In the genomic region with DNA sequence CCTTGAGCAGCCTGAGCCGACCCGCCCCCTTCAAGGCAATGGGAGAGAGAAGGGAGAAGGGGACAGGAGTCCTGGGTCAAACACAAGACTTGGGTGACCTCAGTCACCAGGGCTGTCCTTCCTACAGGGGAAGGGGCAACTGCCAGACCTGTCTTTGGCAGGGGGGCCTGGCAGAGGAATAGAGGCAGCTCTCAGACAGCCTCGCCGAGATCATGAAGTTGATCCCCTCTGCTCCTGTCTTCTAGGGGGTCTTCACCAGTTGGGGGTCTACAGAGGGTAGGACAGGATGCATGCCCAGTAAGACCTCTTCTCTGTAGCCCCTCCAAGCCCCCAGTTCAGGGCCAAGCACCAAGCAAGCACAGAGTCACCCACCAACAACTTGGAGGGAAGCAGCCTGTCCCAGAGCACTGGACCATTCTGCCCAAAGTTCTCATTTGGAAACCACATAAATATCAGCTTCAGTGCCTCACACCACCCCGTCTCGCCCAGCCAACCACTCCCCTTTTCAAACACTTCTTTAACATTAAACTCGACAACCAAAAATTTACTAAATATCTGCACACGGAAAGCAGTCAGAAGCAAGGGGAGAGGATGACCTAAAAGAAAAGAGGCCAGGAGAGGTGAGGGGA, we compare ENCODE assay signal across 8 cellular contexts. TPM values are rescaled to one million over a fixed set of nuclear protein-coding genes. Genes with fewer than 3 reads are reported as not detected.
DNase-seq lines count a peak whose midpoint lies in the region; TF ChIP-seq lines count a peak whose summit lies in the region.
"Had no signal": no experiment of that assay in that cellular context is flagged by ENCODE, and none has a peak within 500 bp of the region (broad histone marks: within the 10 kb centered on the region; RNA-seq: fewer than 3 reads in every experiment).

No MANE protein-coding gene starts in this region.

- H3K27ac ChIP-seq in DOHH2 (ENCODE audit: low read depth, low read length) (no peak overlapping the region), duodenal mucosa (ENCODE audit: low read depth, low read length) (no peak overlapping the region)

- TF ChIP-seq CTCF in DOHH2 (IDR thresholded peaks at IDR 0.05; ENCODE audit: low read depth, low read length, poor library complexity, severe bottlenecking) (no peak), osteocyte (IDR thresholded peaks at IDR 0.05) (no peak)

- H3K9me2 ChIP-seq in DOHH2 (replicated peaks; ENCODE audit: control insufficient read depth, low read length): no peaks in the 10 kb centered on the region

- no peaks in the 10 kb centered on the region for H4K20me1 ChIP-seq in DOHH2 (ENCODE audit: control insufficient read depth, insufficient read depth, low read depth, low read length)

- no peaks in the 10 kb centered on the region for H3K36me3 Mint-ChIP-seq in osteocyte (ENCODE audit: unreplicated experiment)
- H3K36me3 Mint-ChIP-seq in activated T-helper 1 cell treated with anti-CD3 and anti-CD28 coated beads, Interleukin-12 subunit alpha, Interleukin-12 subunit beta, Interleukin-2, Interleukin-4 antibody, amounts not matched to agents 30 ng/mL and 10 ng/mL and 1 ng/mL, durations not matched to agents 14 hours and 24 hours and 36 hours (ENCODE audit: low read depth): no peaks in the 10 kb centered on the region

- no peaks in the 10 kb centered on the region for H3K9me3 Mint-ChIP-seq in osteocyte (ENCODE audit: unreplicated experiment)
- H3K9me3 Mint-ChIP-seq in activated T-helper 1 cell treated with anti-CD3 and anti-CD28 coated beads, Interleukin-12 subunit alpha, Interleukin-12 subunit beta, Interleukin-2, Interleukin-4 antibody, amounts not matched to agents 30 ng/mL and 10 ng/mL and 1 ng/mL, durations not matched to agents 14 hours and 24 hours and 36 hours: no peaks in the 10 kb centered on the region

- H3K9me3 ChIP-seq in DOHH2 (ENCODE audit: control insufficient read depth, insufficient read depth, low read length) (no peaks in the 10 kb centered on the region), duodenal mucosa (ENCODE audit: control insufficient read depth in 1 of 2, low read length in 2 of 2) (no peaks in the 10 kb centered on the region)

- H3K4me3 ChIP-seq in DOHH2 (ENCODE audit: low read length): no peak overlapping the region; the same call in 1 of the 2 replicates
- peak overlapping the region; percentile 73 to 74 for H3K4me3 ChIP-seq in duodenal mucosa (ENCODE audit: low read depth in 1 of 2, low read length in 2 of 2)

- no peak overlapping the region for H3K27ac Mint-ChIP-seq in osteocyte (ENCODE audit: unreplicated experiment)
- H3K27ac Mint-ChIP-seq in activated T-helper 1 cell treated with anti-CD3 and anti-CD28 coated beads, Interleukin-12 subunit alpha, Interleukin-12 subunit beta, Interleukin-2, Interleukin-4 antibody, amounts not matched to agents 30 ng/mL and 10 ng/mL and 1 ng/mL, durations not matched to agents 14 hours and 24 hours and 36 hours: no peak overlapping the region

- no peaks in the 10 kb centered on the region for H3K79me2 ChIP-seq in DOHH2 (ENCODE audit: control insufficient read depth, low read length)

- H3K4me1 Mint-ChIP-seq in osteocyte (ENCODE audit: unreplicated experiment): peaks cover 27% of the 10 kb centered on the region
- H3K4me1 Mint-ChIP-seq in activated T-helper 1 cell treated with anti-CD3 and anti-CD28 coated beads, Interleukin-12 subunit alpha, Interleukin-12 subunit beta, Interleukin-2, Interleukin-4 antibody, amounts not matched to agents 30 ng/mL and 10 ng/mL and 1 ng/mL, durations not matched to agents 14 hours and 24 hours and 36 hours (ENCODE audit: low read depth): peaks cover 18% of the 10 kb centered on the region

- no peaks in the 10 kb centered on the region for H3K27me3 Mint-ChIP-seq in osteocyte (ENCODE audit: unreplicated experiment)
- peaks cover 2% of the 10 kb centered on the region for H3K27me3 Mint-ChIP-seq in activated T-helper 1 cell treated with anti-CD3 and anti-CD28 coated beads, Interleukin-12 subunit alpha, Interleukin-12 subunit beta, Interleukin-2, Interleukin-4 antibody, amounts not matched to agents 30 ng/mL and 10 ng/mL and 1 ng/mL, durations not matched to agents 14 hours and 24 hours and 36 hours (ENCODE audit: insufficient read depth)

- H3K4me3 Mint-ChIP-seq in osteocyte (ENCODE audit: unreplicated experiment): peak overlapping the region; percentile 82
- no peak overlapping the region for H3K4me3 Mint-ChIP-seq in activated T-helper 1 cell treated with anti-CD3 and anti-CD28 coated beads, Interleukin-12 subunit alpha, Interleukin-12 subunit beta, Interleukin-2, Interleukin-4 antibody, amounts not matched to agents 30 ng/mL and 10 ng/mL and 1 ng/mL, durations not matched to agents 14 hours and 24 hours and 36 hours

- intact Hi-C loops in activated T-helper 1 cell treated with anti-CD3 and anti-CD28 coated beads, Interleukin-12 subunit alpha, Interleukin-12 subunit beta, Interleukin-2, Interleukin-4 antibody, amounts not matched to agents 30 ng/mL and 10 ng/mL and 1 ng/mL, durations not matched to agents 14 hours and 24 hours and 36 hours (cut with micrococcal nuclease): loop anchor here (5.0 kb wide), 1 partner anchor 259 kb away; the partner anchor contains the start of gene KATNB1

- H3F3A ChIP-seq in DOHH2 (ENCODE audit: control insufficient read depth, insufficient read depth): no peaks in the 10 kb centered on the region

- peak overlapping the region; percentile 19 for H3K4me2 ChIP-seq in DOHH2 (ENCODE audit: low read length)

- H3K36me3 ChIP-seq in DOHH2 (ENCODE audit: control insufficient read depth, low read length) (no peaks in the 10 kb centered on the region), duodenal mucosa (ENCODE audit: control insufficient read depth in 1 of 2, insufficient read depth in 2 of 2, low read length in 2 of 2) (peaks cover 18 to 29% of the 10 kb centered on the region in 2 donors)

- no peak for DNase-seq in osteocyte (ENCODE audit: extremely low spot score, unreplicated experiment)
- no peak for DNase-seq in activated T-helper 1 cell treated with anti-CD3 and anti-CD28 coated beads, Interleukin-12 subunit alpha, Interleukin-12 subunit beta, Interleukin-2, Interleukin-4 antibody, amounts not matched to agents 30 ng/mL and 10 ng/mL and 1 ng/mL, durations not matched to agents 14 hours and 24 hours and 36 hours (ENCODE audit: low spot score)
- DNase-seq in NCI-H2029 (lab: John Stamatoyannopoulos, UW): no peak
- DNase-seq in activated CD4-positive, alpha-beta T cell treated with anti-CD3 and anti-CD28 coated beads for 1 hour: no peak
- DNase-seq: KG1; stimulated activated naive CD8-positive, alpha-beta T cell treated with anti-CD3 and anti-CD28 coated beads, Interleukin-15, Interleukin-2, amounts not matched to agents 100 U/mL and 50 U/mL, for 24 hours had no signal

- H3K4me1 ChIP-seq in DOHH2 (ENCODE audit: control insufficient read depth, low read length) (peaks cover 34% of the 10 kb centered on the region), duodenal mucosa (ENCODE audit: control insufficient read depth in 1 of 2, insufficient read depth in 2 of 2, low read length in 2 of 2) (peaks cover 34 to 45% of the 10 kb centered on the region in 2 donors)

- H3K27me3 ChIP-seq in DOHH2 (ENCODE audit: control insufficient read depth, low read length): no peaks in the 10 kb centered on the region
- H3K27me3 ChIP-seq in duodenal mucosa (ENCODE audit: control insufficient read depth in 1 of 2, insufficient read depth in 2 of 2, low read length in 2 of 2): no peaks in the 10 kb centered on the region

- peak overlapping the region in 1 of 2 donors; percentile 36 for H3K9ac ChIP-seq in duodenal mucosa (ENCODE audit: low read depth in 1 of 2, low read length in 2 of 2)

RNA-seq across cellular contexts. Expression of gene DOK4, which starts 7.8 kb away (rescaled TPM):
- total RNA-seq in osteocyte: 22.5 and 24.4 TPM in 2 replicates
- 4.4 and 4.9 TPM in 2 replicates for total RNA-seq in activated T-helper 1 cell treated with anti-CD3 and anti-CD28 coated beads, Interleukin-12 subunit alpha, Interleukin-12 subunit beta, Interleukin-2, Interleukin-4 antibody, amounts not matched to agents 30 ng/mL and 10 ng/mL and 1 ng/mL, durations not matched to agents 14 hours and 24 hours and 36 hours

RNA-seq across cellular contexts. Expression of gene POLR2C, which starts 16.0 kb away (rescaled TPM):
- total RNA-seq in osteocyte: 46.8 and 47.8 TPM in 2 replicates
- total RNA-seq in activated T-helper 1 cell treated with anti-CD3 and anti-CD28 coated beads, Interleukin-12 subunit alpha, Interleukin-12 subunit beta, Interleukin-2, Interleukin-4 antibody, amounts not matched to agents 30 ng/mL and 10 ng/mL and 1 ng/mL, durations not matched to agents 14 hours and 24 hours and 36 hours: 89.2 and 90.9 TPM in 2 replicates

RNA-seq across cellular contexts. Expression of gene COQ9, which starts 31.2 kb away (rescaled TPM):
- 37.8 and 50.1 TPM in 2 replicates for total RNA-seq in osteocyte
- total RNA-seq in activated T-helper 1 cell treated with anti-CD3 and anti-CD28 coated beads, Interleukin-12 subunit alpha, Interleukin-12 subunit beta, Interleukin-2, Interleukin-4 antibody, amounts not matched to agents 30 ng/mL and 10 ng/mL and 1 ng/mL, durations not matched to agents 14 hours and 24 hours and 36 hours: 51.2 and 51.6 TPM in 2 replicates

RNA-seq across cellular contexts. Expression of gene CIAPIN1, which starts 31.3 kb away (rescaled TPM):
- total RNA-seq in osteocyte: 52.2 and 57.1 TPM in 2 replicates
- total RNA-seq in activated T-helper 1 cell treated with anti-CD3 and anti-CD28 coated beads, Interleukin-12 subunit alpha, Interleukin-12 subunit beta, Interleukin-2, Interleukin-4 antibody, amounts not matched to agents 30 ng/mL and 10 ng/mL and 1 ng/mL, durations not matched to agents 14 hours and 24 hours and 36 hours: 98.0 and 98.4 TPM in 2 replicates

RNA-seq across cellular contexts. Expression of gene CCDC102A, which starts 57.9 kb away (rescaled TPM):
- total RNA-seq in osteocyte: 17.2 and 18.8 TPM in 2 replicates
- total RNA-seq in activated T-helper 1 cell treated with anti-CD3 and anti-CD28 coated beads, Interleukin-12 subunit alpha, Interleukin-12 subunit beta, Interleukin-2, Interleukin-4 antibody, amounts not matched to agents 30 ng/mL and 10 ng/mL and 1 ng/mL, durations not matched to agents 14 hours and 24 hours and 36 hours: 5.7 and 7.3 TPM in 2 replicates
